In genomic region chr12:109877504-109878246, GRCh38 we compare ENCODE assay signal across 13 cellular contexts. TPM values are rescaled to one million over a fixed set of nuclear protein-coding genes. Genes with fewer than 3 reads are reported as not detected.
DNase-seq lines count a peak whose midpoint lies in the region.
"Had no signal": no experiment of that assay in that cellular context is flagged by ENCODE, and none has a peak within 500 bp of the region (broad histone marks: within the 10 kb centered on the region; RNA-seq: fewer than 3 reads in every experiment).

No MANE protein-coding gene starts in this region.

- H3K9me3 ChIP-seq in GM23248 (ENCODE audit: low read depth) (no peaks in the 10 kb centered on the region), adipocyte (ENCODE audit: control insufficient read depth, low read length) (no peaks in the 10 kb centered on the region)
- H3K9me3 ChIP-seq: Caco-2 had no signal

- H3K36me3 ChIP-seq in GM23248 (ENCODE audit: low read depth), result no peaks in the 10 kb centered on the region
- H3K36me3 ChIP-seq in adipocyte (ENCODE audit: control insufficient read depth, insufficient read depth, low read length, severe bottlenecking), result no peaks in the 10 kb centered on the region
- H3K36me3 ChIP-seq: WERI-Rb-1 had no signal

- no peaks in the 10 kb centered on the region for H3K27me3 ChIP-seq in GM23248 (replicated peaks; ENCODE audit: insufficient read depth)
- H3K27me3 ChIP-seq in adipocyte (replicated peaks; ENCODE audit: control insufficient read depth, insufficient read depth, low read length), result no peaks in the 10 kb centered on the region

- in situ Hi-C loops in GM23248 (cut with MboI) (no loop called here), ACHN (cut with HindIII; ENCODE audit: low pct_ligation_motif_present, low pct_unique_long_range_greater_than_20kb, low sequenced_read_pairs) (no loop called here)

- peak overlapping the region; percentile 4 for H3K4me2 ChIP-seq in GM23248 (ENCODE audit: unreplicated experiment)

- no peaks in the 10 kb centered on the region for H3K9me2 ChIP-seq in GM23248 (ENCODE audit: insufficient read depth)

- peaks cover 25% of the 10 kb centered on the region for H3K4me1 ChIP-seq in GM23248 (ENCODE audit: insufficient read depth)
- H3K4me1 ChIP-seq in adipocyte (ENCODE audit: control insufficient read depth, insufficient read depth, low read length), result peaks cover 14% of the 10 kb centered on the region

- 0 out of 2 replicates have a peak overlapping the region, but pooled peaks have one; percentile 6 for H3K9ac ChIP-seq in GM23248
- H3K9ac ChIP-seq in adipocyte (ENCODE audit: low read length), result peak overlapping the region; percentile 95

- peak overlapping the region; percentile 98; the same call in 1 of the 2 replicates for H3K4me3 ChIP-seq in GM23248
- H3K4me3 ChIP-seq in adipocyte (ENCODE audit: low read length), result no peak overlapping the region

- peaks cover 6% of the 10 kb centered on the region for H3F3A ChIP-seq in GM23248 (ENCODE audit: insufficient read depth)

- 37 to 41% methylated on average over 10 of the region's 10 CpGs for WGBS in GM23248 (ENCODE audit: low coverage in 1 of 2, low lambda C conversion rate in 2 of 2, missing lambda C conversion rate in 2 of 2), 2 experiments

- DNase-seq in GM23248, result no peak
- DNase-seq in adipocyte (ENCODE audit: low read depth), result no peak
- DNase-seq in hippocampal formation (lab: John Stamatoyannopoulos, UW), result peak; percentile 58 to 70
- peak; percentile 86 for DNase-seq in putamen (ENCODE audit: low spot score)
- no peak for DNase-seq in glomerular visceral epithelial cell (ENCODE audit: extremely low spot score)
- DNase-seq in KG1 (lab: John Stamatoyannopoulos, UW), result no peak
- no peak for DNase-seq in ACHN
- DNase-seq: Caco-2; NCI-H1105; NCI-H774; SHP77; stimulated activated naive CD4-positive, alpha-beta T cell; WERI-Rb-1 had no signal

- H3K27ac ChIP-seq in GM23248, result no peak overlapping the region
- H3K27ac ChIP-seq: WERI-Rb-1 had no signal

- H4K20me1 ChIP-seq in GM23248 (ENCODE audit: insufficient read depth), result no peaks in the 10 kb centered on the region

- no peak overlapping the region for H2AFZ ChIP-seq in GM23248

- peaks cover 74% of the 10 kb centered on the region for H3K79me2 ChIP-seq in GM23248 (ENCODE audit: insufficient read depth)

RNA-seq across cellular contexts. Expression of gene GLTP, which starts 2.7 kb away (rescaled TPM):
- total RNA-seq in GM23248 (2014; rRNA removed; shearing (Covaris generic)), result 62.2 and 96.5 TPM in 2 replicates
- polyA plus RNA-seq in GM23248 (2016; fragmentation: Nextera tagmentation; extraction: Ambion mirVana), result 92.8 and 96.0 TPM in 2 replicates

RNA-seq across cellular contexts. Expression of gene TCHP, which starts 22.4 kb away (rescaled TPM):
- total RNA-seq in GM23248 (2014; rRNA removed; shearing (Covaris generic)), result 11.7 and 14.7 TPM in 2 replicates
- polyA plus RNA-seq in GM23248 (2016; fragmentation: Nextera tagmentation; extraction: Ambion mirVana), result 9.7 and 11.5 TPM in 2 replicates

RNA-seq across cellular contexts. Expression of gene TRPV4, which starts 44.5 kb away (rescaled TPM):
- total RNA-seq in GM23248 (2014; rRNA removed; shearing (Covaris generic)), result 0.65 and 1.6 TPM in 2 replicates
- 2.6 and 2.9 TPM in 2 replicates for polyA plus RNA-seq in GM23248 (2016; fragmentation: Nextera tagmentation; extraction: Ambion mirVana)
- total RNA-seq: Caco-2 had no signal

Comparison
In these comparisons a context has a peak if more than half of its experiments do, and no peak if none do; other contexts are left out.
1. DNase-seq: peak in hippocampal formation (2 of 2) and putamen (single experiment); none in GM23248 (single experiment), adipocyte (single experiment), glomerular visceral epithelial cell (single experiment), KG1 (single experiment) and ACHN (single experiment).